ENCODE assay signal across 10 cellular contexts in the genomic region with DNA sequence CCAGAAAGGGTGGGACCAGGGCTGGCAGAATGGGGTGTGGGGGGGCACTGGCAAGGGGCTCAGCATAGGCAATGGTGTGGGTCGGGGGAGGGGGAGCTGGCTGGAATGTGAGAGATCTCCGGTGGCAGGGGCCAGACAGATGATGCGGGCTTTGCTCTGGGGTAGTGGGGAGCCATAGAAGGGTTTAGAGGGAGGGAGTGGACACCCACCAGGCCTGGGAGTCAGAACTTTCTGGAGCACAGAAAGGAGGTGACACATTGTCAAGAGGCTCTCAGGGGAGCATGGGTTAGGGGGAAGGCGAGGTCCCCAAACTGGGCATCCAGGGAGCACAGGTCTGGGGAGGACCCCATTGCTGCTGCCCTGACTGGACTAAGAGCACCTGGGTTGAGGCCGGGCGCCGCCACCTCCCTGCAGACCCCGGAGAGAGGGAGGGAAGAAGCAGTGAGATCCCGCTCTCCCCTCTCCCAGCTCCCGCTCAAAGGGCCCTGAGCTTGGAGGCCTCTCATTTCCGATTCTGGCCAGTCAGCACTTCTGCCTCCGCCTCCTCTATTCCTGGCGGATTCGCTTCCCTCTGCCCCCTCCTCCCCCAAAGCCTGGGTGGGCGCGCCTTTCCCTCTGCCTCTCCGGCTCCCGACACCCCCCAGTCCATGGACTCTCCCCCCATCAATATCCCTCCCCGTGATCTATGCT. TPM values are rescaled to one million over a fixed set of nuclear protein-coding genes. Genes with fewer than 3 reads are reported as not detected.
DNase-seq lines count a peak whose midpoint lies in the region; ATAC-seq and TF ChIP-seq lines count a peak whose summit lies in the region.
"Had no signal": no experiment of that assay in that cellular context is flagged by ENCODE, and none has a peak within 500 bp of the region (broad histone marks: within the 10 kb centered on the region; RNA-seq: fewer than 3 reads in every experiment).

No MANE protein-coding gene starts in this region.

- no peak overlapping the region for H2BK5ac ChIP-seq in trophoblast cell (ENCODE audit: low read depth, low read length, poor library complexity)

- H3K36me3 ChIP-seq in rectal smooth muscle tissue (ENCODE audit: control insufficient read depth, insufficient read depth, low read length) (peaks cover 8% of the 10 kb centered on the region), trophoblast cell (ENCODE audit: control insufficient read depth in 1 of 2, insufficient read depth in 2 of 2, low read length in 2 of 2) (no peaks in the 10 kb centered on the region)

- H3K9ac ChIP-seq in rectal smooth muscle tissue (ENCODE audit: low read length) (no peak overlapping the region), trophoblast cell (ENCODE audit: low read length) (no peak overlapping the region)

- no peak overlapping the region for H3K4me3 Mint-ChIP-seq in T-helper 2 cell treated with Interferon-gamma antibody and Interleukin-4, amounts not matched to agents 5 μg/mL and 100 μg/mL, for 36 hours
- H3K4me3 Mint-ChIP-seq: activated CD8-positive, alpha-beta T cell treated with anti-CD3 and anti-CD28 coated beads, Interleukin-2, amount 10 ng/mL, durations not matched to agents 7 days and 5 days had no signal

- no peak overlapping the region for H2AFZ ChIP-seq in trophoblast cell (ENCODE audit: insufficient read depth, low read length, poor library complexity)

- no peak overlapping the region for H3K18ac ChIP-seq in trophoblast cell (ENCODE audit: low read length)

- H3K27me3 Mint-ChIP-seq in T-helper 2 cell treated with Interferon-gamma antibody and Interleukin-4, amounts not matched to agents 5 μg/mL and 100 μg/mL, for 36 hours (ENCODE audit: low read depth), result no peaks in the 10 kb centered on the region

- TF ChIP-seq CTCF in cardiac fibroblast (IDR thresholded peaks at IDR 0.05; ENCODE audit: low read depth, low read length), result no peak

- H4K8ac ChIP-seq in trophoblast cell (ENCODE audit: low read depth, low read length), result no peak overlapping the region

- no peaks in the 10 kb centered on the region for H3K9me3 Mint-ChIP-seq in T-helper 2 cell treated with Interferon-gamma antibody and Interleukin-4, amounts not matched to agents 5 μg/mL and 100 μg/mL, for 36 hours

- no peak overlapping the region for H3K4me2 ChIP-seq in trophoblast cell (ENCODE audit: low read length)

- H3K4ac ChIP-seq in trophoblast cell (ENCODE audit: low read depth, low read length), result no peak overlapping the region

- H3K36me3 Mint-ChIP-seq in T-helper 2 cell treated with Interferon-gamma antibody and Interleukin-4, amounts not matched to agents 5 μg/mL and 100 μg/mL, for 36 hours (ENCODE audit: low read depth), result no peaks in the 10 kb centered on the region

- WGBS in trophoblast cell (ENCODE audit: extremely low coverage, insufficient coverage, insufficient read length), result no CpG with 5 or more reads among the region's 19 CpGs

- H3K4me1 Mint-ChIP-seq in T-helper 2 cell treated with Interferon-gamma antibody and Interleukin-4, amounts not matched to agents 5 μg/mL and 100 μg/mL, for 36 hours (ENCODE audit: low read depth), result no peaks in the 10 kb centered on the region

- H3K27ac ChIP-seq in rectal smooth muscle tissue (ENCODE audit: low read depth, low read length) (peak overlapping the region; percentile 70), trophoblast cell (ENCODE audit: low read depth, low read length) (no peak overlapping the region)

- no peaks in the 10 kb centered on the region for H3K79me2 ChIP-seq in trophoblast cell (ENCODE audit: control insufficient read depth, insufficient read depth, low read length, poor library complexity)

- H3K4me3 ChIP-seq in cardiac fibroblast (replicated peaks in 1 of 2; ENCODE audit: low read depth in 2 of 2, low read length in 2 of 2), result no peak overlapping the region
- H3K4me3 ChIP-seq in rectal smooth muscle tissue (ENCODE audit: low read length), result peak overlapping the region; percentile 15
- H3K4me3 ChIP-seq in trophoblast cell (ENCODE audit: low read depth, low read length), result no peak overlapping the region

- no peak overlapping the region for H4K91ac ChIP-seq in trophoblast cell (ENCODE audit: low read depth, low read length)

- H2BK12ac ChIP-seq in trophoblast cell (ENCODE audit: low read length), result no peak overlapping the region

- peaks cover 3% of the 10 kb centered on the region for H3K9me3 ChIP-seq in trophoblast cell (ENCODE audit: insufficient read depth, low read depth, low read length)

- H3K27me3 ChIP-seq in rectal smooth muscle tissue (ENCODE audit: control insufficient read depth, insufficient read depth, low read length), result no peaks in the 10 kb centered on the region
- peaks cover 17% of the 10 kb centered on the region for H3K27me3 ChIP-seq in trophoblast cell (ENCODE audit: insufficient read depth, low read length)

- H3K27ac Mint-ChIP-seq in T-helper 2 cell treated with Interferon-gamma antibody and Interleukin-4, amounts not matched to agents 5 μg/mL and 100 μg/mL, for 36 hours, result no peak overlapping the region
- H3K27ac Mint-ChIP-seq: activated CD8-positive, alpha-beta T cell treated with anti-CD3 and anti-CD28 coated beads, Interleukin-2, amount 10 ng/mL, durations not matched to agents 7 days and 5 days had no signal

- H2AK5ac ChIP-seq in trophoblast cell (ENCODE audit: low read length), result no peak overlapping the region

- H3K4me1 ChIP-seq in rectal smooth muscle tissue (ENCODE audit: control insufficient read depth, insufficient read depth, low read length) (peaks cover 38% of the 10 kb centered on the region), trophoblast cell (ENCODE audit: control insufficient read depth in 1 of 2, insufficient read depth in 2 of 2, low read length in 2 of 2) (peaks cover 2 to 7% of the 10 kb centered on the region in 2 experiments)

- no peak overlapping the region for H2BK120ac ChIP-seq in trophoblast cell (ENCODE audit: insufficient read depth, low read length, poor library complexity)

- no peak overlapping the region for H3K14ac ChIP-seq in trophoblast cell (ENCODE audit: low read length)

- no peak overlapping the region for H4K12ac ChIP-seq in trophoblast cell (ENCODE audit: low read depth, low read length)

- DNase-seq in Daoy (ENCODE audit: low read depth) (peak; percentile 59), cardiac fibroblast (ENCODE audit: low read depth in 2 of 2) (peak; percentile 46 to 58), iPS-NIHi11 (ENCODE audit: low spot score) (peak; percentile 73), trophoblast cell (no peak), NCI-H2171 treated with DMSO at 0.1 percent for 48 hours (lab: John Stamatoyannopoulos, UW) (no peak)
- DNase-seq in T-helper 2 cell treated with Interferon-gamma antibody and Interleukin-4, amounts not matched to agents 5 μg/mL and 100 μg/mL, for 36 hours (ENCODE audit: low spot score), result no peak

- no peaks in the 10 kb centered on the region for H3K79me1 ChIP-seq in trophoblast cell (ENCODE audit: low read length)

- no peak for ATAC-seq in HG03159 (IDR thresholded peaks at IDR 0.05; ENCODE audit: unreplicated experiment)

- H3K23ac ChIP-seq in trophoblast cell (ENCODE audit: low read length), result no peak overlapping the region

RNA-seq across cellular contexts. Expression of gene SMIM24, which starts 21.6 kb away (rescaled TPM):
- total RNA-seq in Daoy (2014; rRNA removed; shearing (Covaris generic)), result not detected in 2 replicates
- polyA plus RNA-seq in trophoblast cell (2013), result 0.39 and 0.47 TPM in 2 replicates
- total RNA-seq: HT1080 had no signal

RNA-seq across cellular contexts. Expression of gene SMIM44, which starts 24.5 kb away (rescaled TPM):
- total RNA-seq in Daoy (2014; rRNA removed; shearing (Covaris generic)), result not detected in 2 replicates
- polyA plus RNA-seq in trophoblast cell (2013), result not detected in 2 replicates
- total RNA-seq: activated CD8-positive, alpha-beta T cell treated with anti-CD3 and anti-CD28 coated beads, Interleukin-2, amount 10 ng/mL, durations not matched to agents 7 days and 5 days; HT1080 had no signal

RNA-seq across cellular contexts. Expression of gene DOHH, which starts 41.7 kb away (rescaled TPM):
- 22.9 and 24.2 TPM in 2 replicates for total RNA-seq in Daoy (2014; rRNA removed; shearing (Covaris generic))
- 5.3 and 5.8 TPM in 2 replicates for polyA plus RNA-seq in trophoblast cell (2013)

RNA-seq across cellular contexts. Expression of gene FZR1, which starts 47.4 kb away (rescaled TPM):
- total RNA-seq in Daoy (2014; rRNA removed; shearing (Covaris generic)), result 43.7 and 46.9 TPM in 2 replicates
- polyA plus RNA-seq in trophoblast cell (2013), result 47.0 and 52.8 TPM in 2 replicates

Comparison
In these comparisons a context has a peak if more than half of its experiments do, and no peak if none do; other contexts are left out.
1. DNase-seq: peak in Daoy (single experiment), cardiac fibroblast (2 of 2) and iPS-NIHi11 (single experiment); none in trophoblast cell (0 of 2), NCI-H2171 treated with DMSO at 0.1 percent for 48 hours (single experiment) and T-helper 2 cell treated with Interferon-gamma antibody and Interleukin-4, amounts not matched to agents 5 μg/mL and 100 μg/mL, for 36 hours (single experiment).